ENCODE assay signal across 8 cellular contexts in the genomic region with DNA sequence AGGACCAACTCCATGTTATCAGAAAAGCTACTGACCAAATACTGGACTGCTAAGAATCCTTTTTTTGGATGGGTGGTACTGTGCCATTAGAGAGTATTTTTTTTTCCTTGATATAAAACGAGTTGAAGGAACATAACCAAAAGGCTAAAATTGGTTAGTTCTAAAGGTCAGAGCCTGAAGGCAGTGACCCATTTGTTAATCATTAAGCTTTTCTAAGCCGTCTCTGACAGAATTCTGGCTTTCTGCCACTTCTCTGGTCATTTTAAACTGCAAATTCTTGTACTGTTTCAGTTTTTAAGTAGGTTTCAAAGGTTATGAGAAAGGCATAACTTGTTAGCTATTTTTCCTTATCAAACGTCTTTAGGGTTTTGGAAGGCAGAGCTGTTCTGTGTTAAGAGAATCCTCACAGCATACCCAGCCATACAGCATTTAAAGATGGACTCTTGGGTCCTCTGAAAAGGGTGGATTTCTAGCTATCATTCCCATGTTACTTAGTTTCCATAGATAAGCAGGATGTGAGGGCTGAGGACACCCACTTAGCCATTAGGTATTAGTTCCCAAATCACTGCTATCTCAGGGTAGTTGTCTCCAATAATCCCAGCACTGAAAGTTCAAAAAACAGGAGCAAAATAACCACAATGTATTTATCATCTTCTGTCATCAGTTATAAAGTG.
A peak's percentile ranks its signal among the peaks of the same experiment; 100 is the strongest.
DNase-seq lines count a peak whose midpoint lies in the region; ATAC-seq and TF ChIP-seq lines count a peak whose summit lies in the region.

No MANE protein-coding gene starts in this region.

- H3K36me3 ChIP-seq in endodermal cell (ENCODE audit: control insufficient read depth, insufficient read depth, low read length) (no peaks in the 10 kb centered on the region), rectal smooth muscle tissue (ENCODE audit: control insufficient read depth, insufficient read depth, low read length) (no peaks in the 10 kb centered on the region)

- peaks cover 13% of the 10 kb centered on the region for H3K9me3 Mint-ChIP-seq in endodermal cell
- H3K9me3 Mint-ChIP-seq in activated CD8-positive, alpha-beta T cell treated with anti-CD3 and anti-CD28 coated beads, Interleukin-2, amount 10 ng/mL, durations not matched to agents 7 days and 5 days (ENCODE audit: insufficient read depth) = peaks cover 12% of the 10 kb centered on the region

- H3K4me1 ChIP-seq in endodermal cell (ENCODE audit: control insufficient read depth, insufficient read depth, low read length) (peaks cover 20% of the 10 kb centered on the region), rectal smooth muscle tissue (ENCODE audit: control insufficient read depth, insufficient read depth, low read length) (peaks cover 8% of the 10 kb centered on the region)

- WGBS in endodermal cell (ENCODE audit: insufficient coverage in 1 of 2, insufficient read length in 1 of 2), 2 experiments = 68 to 90% methylated on average over 3 of the region's 3 CpGs

- H3K36me3 Mint-ChIP-seq in endodermal cell (ENCODE audit: low read depth) = peaks cover 1% of the 10 kb centered on the region
- peaks cover 25% of the 10 kb centered on the region for H3K36me3 Mint-ChIP-seq in activated CD8-positive, alpha-beta T cell treated with anti-CD3 and anti-CD28 coated beads, Interleukin-2, amount 10 ng/mL, durations not matched to agents 7 days and 5 days (ENCODE audit: low read depth)

- H3K4me1 Mint-ChIP-seq in endodermal cell = peaks cover 20% of the 10 kb centered on the region
- H3K4me1 Mint-ChIP-seq in activated CD8-positive, alpha-beta T cell treated with anti-CD3 and anti-CD28 coated beads, Interleukin-2, amount 10 ng/mL, durations not matched to agents 7 days and 5 days (ENCODE audit: low read depth) = peaks cover 13% of the 10 kb centered on the region

- DNase-seq in G401 (ENCODE audit: low spot score) (peak; percentile 63), KG1 (lab: John Stamatoyannopoulos, UW) (peak; percentile 83), endodermal cell (no peak)
- DNase-seq in activated CD8-positive, alpha-beta memory T cell treated with anti-CD3 and anti-CD28 coated beads, Interleukin-2, amount 50 U/mL, for 4 hours = no peak
- DNase-seq in stimulated activated naive CD4-positive, alpha-beta T cell treated with Interleukin-2 at 50 U/mL for 16 hours (lab: John Stamatoyannopoulos, UW) = no peak
- no peak for DNase-seq in activated CD8-positive, alpha-beta T cell treated with anti-CD3 and anti-CD28 coated beads, Interleukin-2, amount 10 ng/mL, durations not matched to agents 7 days and 5 days

- H3K27ac Mint-ChIP-seq in endodermal cell = no peak overlapping the region
- H3K27ac Mint-ChIP-seq in activated CD8-positive, alpha-beta T cell treated with anti-CD3 and anti-CD28 coated beads, Interleukin-2, amount 10 ng/mL, durations not matched to agents 7 days and 5 days = no peak overlapping the region

- in situ Hi-C loops in G401 (cut with HindIII; ENCODE audit: low sequenced_read_pairs) = no loop called here

- H3K9ac ChIP-seq in endodermal cell (ENCODE audit: extremely low read depth, low read length, poor library complexity, severe bottlenecking) = no peak overlapping the region
- H3K9ac ChIP-seq in rectal smooth muscle tissue (ENCODE audit: low read length) = no peak overlapping the region

- no peak overlapping the region for H3K4me3 Mint-ChIP-seq in endodermal cell
- no peak overlapping the region for H3K4me3 Mint-ChIP-seq in activated CD8-positive, alpha-beta T cell treated with anti-CD3 and anti-CD28 coated beads, Interleukin-2, amount 10 ng/mL, durations not matched to agents 7 days and 5 days

- POLR2A ChIA-PET in activated CD8-positive, alpha-beta T cell treated with anti-CD3 and anti-CD28 coated beads, Interleukin-2, amount 10 ng/mL, durations not matched to agents 7 days and 5 days (lab: Charles Lee) = interaction anchor here (1.4 to 4.5 kb wide), 3 partner anchors 115 to 523 kb away, joined by 8 to 40 read pairs (median 8); a partner anchor contains a TSS

- CTCF ChIA-PET in activated CD8-positive, alpha-beta T cell treated with anti-CD3 and anti-CD28 coated beads, Interleukin-2, amount 10 ng/mL, durations not matched to agents 7 days and 5 days (lab: Charles Lee) = interaction anchor here (0.8 to 5.4 kb wide), 13 partner anchors 12 to 535 kb away, joined by 3 to 82 read pairs (median 4); a partner anchor contains a TSS

- H3K27ac ChIP-seq in endodermal cell (ENCODE audit: low read depth, low read length) (no peak overlapping the region), rectal smooth muscle tissue (ENCODE audit: low read depth, low read length) (peak overlapping the region; percentile 53)

- TF ChIP-seq CTCF in endodermal cell (conservative IDR thresholded peaks at IDR 0.05) = no peak

- peak overlapping the region; percentile 33 for H3K4me3 ChIP-seq in endodermal cell (ENCODE audit: low read length)
- peak overlapping the region; percentile 29 for H3K4me3 ChIP-seq in rectal smooth muscle tissue (ENCODE audit: low read length)

- ATAC-seq in GM21529 (IDR thresholded peaks at IDR 0.05; ENCODE audit: unreplicated experiment) = peak; percentile 36
- no peak for ATAC-seq in activated CD8-positive, alpha-beta T cell treated with anti-CD3 and anti-CD28 coated beads, Interleukin-2, amount 10 ng/mL, durations not matched to agents 7 days and 5 days

- H3K27me3 ChIP-seq in endodermal cell (ENCODE audit: control insufficient read depth, insufficient read depth, low read length, poor library complexity, severe bottlenecking) = no peaks in the 10 kb centered on the region
- H3K27me3 ChIP-seq in rectal smooth muscle tissue (ENCODE audit: control insufficient read depth, insufficient read depth, low read length) = no peaks in the 10 kb centered on the region

- H3K9me3 ChIP-seq in endodermal cell (ENCODE audit: control insufficient read depth, low read length) = peaks cover 19% of the 10 kb centered on the region

- no peaks in the 10 kb centered on the region for H3K27me3 Mint-ChIP-seq in endodermal cell (ENCODE audit: insufficient read depth)
- no peaks in the 10 kb centered on the region for H3K27me3 Mint-ChIP-seq in activated CD8-positive, alpha-beta T cell treated with anti-CD3 and anti-CD28 coated beads, Interleukin-2, amount 10 ng/mL, durations not matched to agents 7 days and 5 days (ENCODE audit: low read depth)

Comparison
In these comparisons a context has a peak if more than half of its experiments do, and no peak if none do; other contexts are left out.
1. DNase-seq: peak in G401 (single experiment) and KG1 (single experiment); none in endodermal cell (single experiment), activated CD8-positive, alpha-beta memory T cell treated with anti-CD3 and anti-CD28 coated beads, Interleukin-2, amount 50 U/mL, for 4 hours (single experiment), stimulated activated naive CD4-positive, alpha-beta T cell treated with Interleukin-2 at 50 U/mL for 16 hours (single experiment) and activated CD8-positive, alpha-beta T cell treated with anti-CD3 and anti-CD28 coated beads, Interleukin-2, amount 10 ng/mL, durations not matched to agents 7 days and 5 days (single experiment).